8 cellular contexts compared by ENCODE assay signal in the genomic region with DNA sequence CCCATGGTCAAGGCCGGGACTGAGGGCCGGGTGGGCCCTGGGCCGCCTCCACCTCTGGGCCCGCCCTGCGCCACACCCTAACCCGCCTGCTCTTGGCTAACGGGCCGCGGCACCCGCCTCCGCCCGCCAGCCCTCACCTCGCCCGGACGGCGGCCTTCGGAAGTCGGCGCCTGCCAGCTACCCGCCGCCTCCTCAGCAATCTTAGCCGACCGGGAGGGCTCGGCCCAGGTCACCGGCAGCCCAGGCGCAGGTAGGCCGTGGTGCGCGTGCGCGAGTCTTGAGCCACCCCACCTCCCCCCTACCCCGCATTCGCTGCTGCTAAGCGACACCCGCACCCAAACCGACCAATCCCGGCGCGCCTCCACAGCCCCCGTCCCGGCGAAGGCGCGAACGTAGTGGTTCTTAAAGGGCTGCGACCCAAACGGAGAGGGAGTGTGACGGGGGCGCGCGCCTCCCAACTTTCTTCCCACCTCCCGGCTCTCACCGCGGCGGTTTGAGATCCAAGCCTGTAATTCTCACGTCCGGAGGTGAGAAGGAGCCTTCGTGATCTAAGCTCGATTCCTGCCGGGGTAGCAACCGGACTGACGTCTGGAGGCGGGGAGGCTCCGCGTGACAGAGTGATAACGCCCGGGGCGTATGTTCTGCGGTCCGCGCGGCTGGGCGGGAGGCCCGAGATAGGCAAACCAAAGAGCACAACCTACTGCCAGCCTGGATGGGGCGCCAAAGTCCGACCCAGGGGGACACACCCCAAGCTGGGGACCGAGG. TPM values are rescaled to one million over a fixed set of nuclear protein-coding genes. Genes with fewer than 3 reads are reported as not detected.
DNase-seq lines count a peak whose midpoint lies in the region; ATAC-seq lines count a peak whose summit lies in the region.

A gene with protein sequence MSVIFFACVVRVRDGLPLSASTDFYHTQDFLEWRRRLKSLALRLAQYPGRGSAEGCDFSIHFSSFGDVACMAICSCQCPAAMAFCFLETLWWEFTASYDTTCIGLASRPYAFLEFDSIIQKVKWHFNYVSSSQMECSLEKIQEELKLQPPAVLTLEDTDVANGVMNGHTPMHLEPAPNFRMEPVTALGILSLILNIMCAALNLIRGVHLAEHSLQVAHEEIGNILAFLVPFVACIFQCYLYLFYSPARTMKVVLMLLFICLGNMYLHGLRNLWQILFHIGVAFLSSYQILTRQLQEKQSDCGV (minus strand): TSS at position 259 of the 765 bp plus-strand sequence. CDS start 12,921 bp downstream, outside the sequence.

- WGBS in mesenchymal stem cell: under 1% methylated on average over 77 of the region's 77 CpGs

- peak within 1 kb of the TSS; percentile 96 for H2AFZ ChIP-seq in mesenchymal stem cell (ENCODE audit: low read depth, low read length)

- peak within 1 kb of the TSS in 1 of 2 experiments; percentile 96 for H3K23ac ChIP-seq in mesenchymal stem cell (ENCODE audit: low read length in 2 of 2)

- peak within 1 kb of the TSS; percentile 97 for H3K4me2 ChIP-seq in mesenchymal stem cell (ENCODE audit: low read length, poor library complexity, severe bottlenecking)

- H3K27ac ChIP-seq in effector memory CD4-positive, alpha-beta T cell (ENCODE audit: insufficient read depth, low read length, poor library complexity, severe bottlenecking): peak within 1 kb of the TSS; percentile 93
- H3K27ac ChIP-seq in mesenchymal stem cell (ENCODE audit: low read length, poor library complexity, severe bottlenecking): peak within 1 kb of the TSS; percentile 27

- peak within 1 kb of the TSS; percentile 35 for H2BK120ac ChIP-seq in mesenchymal stem cell (ENCODE audit: low read depth, low read length)

- CTCF ChIA-PET in activated CD8-positive, alpha-beta memory T cell treated with anti-CD3 and anti-CD28 coated beads for 36 hours (lab: Charles Lee): interaction anchor here (1.1 to 2.1 kb wide), 6 partner anchors 8 to 55 kb away, joined by 3 to 8 read pairs (median 4); partner anchors contain the start of genes NKTR and SS18L2

- H2BK5ac ChIP-seq in mesenchymal stem cell (ENCODE audit: low read depth, low read length, poor library complexity, severe bottlenecking): peak within 1 kb of the TSS; percentile 80

- ATAC-seq in GM19463 (IDR thresholded peaks at IDR 0.05; ENCODE audit: unreplicated experiment): peak; percentile 90

- H4K91ac ChIP-seq in mesenchymal stem cell (ENCODE audit: low read length): peak within 1 kb of the TSS; percentile 86

- H4K8ac ChIP-seq in mesenchymal stem cell (ENCODE audit: low read length): peak within 1 kb of the TSS; percentile 89

- H3K9me3 ChIP-seq in effector memory CD4-positive, alpha-beta T cell (ENCODE audit: control insufficient read depth, low read length): no peaks in the 10 kb centered on the region
- H3K9me3 ChIP-seq in mesenchymal stem cell (ENCODE audit: control insufficient read depth, low read length): no peaks in the 10 kb centered on the region

- no peaks in the 10 kb centered on the region for H3K27me3 ChIP-seq in effector memory CD4-positive, alpha-beta T cell (replicated peaks; ENCODE audit: control insufficient read depth, insufficient read depth, low read length, poor library complexity, severe bottlenecking)
- H3K27me3 ChIP-seq in mesenchymal stem cell (ENCODE audit: control insufficient read depth in 1 of 2, insufficient read depth in 1 of 2, low read length in 2 of 2): no peaks in the 10 kb centered on the region

- H3K4me3 ChIP-seq in effector memory CD4-positive, alpha-beta T cell (ENCODE audit: insufficient read depth, low read depth, low read length, poor library complexity, severe bottlenecking): peak within 1 kb of the TSS; percentile 80
- peak within 1 kb of the TSS; percentile 98 for H3K4me3 ChIP-seq in mesenchymal stem cell (ENCODE audit: insufficient read depth in 1 of 2, low read depth in 1 of 2, low read length in 2 of 2)

- peak within 1 kb of the TSS; percentile 95 for H3K9ac ChIP-seq in mesenchymal stem cell (ENCODE audit: low read length)

- H3K4me1 ChIP-seq in effector memory CD4-positive, alpha-beta T cell (ENCODE audit: control insufficient read depth, insufficient read depth, low read length, poor library complexity, severe bottlenecking): peaks cover 4% of the 10 kb centered on the region
- peaks cover 2% of the 10 kb centered on the region for H3K4me1 ChIP-seq in mesenchymal stem cell (ENCODE audit: control insufficient read depth, insufficient read depth, low read depth, low read length)

- H2AK5ac ChIP-seq in mesenchymal stem cell (ENCODE audit: low read length, severe bottlenecking): no peak within 1 kb of the TSS

- H3K14ac ChIP-seq in mesenchymal stem cell (ENCODE audit: low read length in 2 of 2): peak within 1 kb of the TSS in 1 of 2 experiments; percentile 99

- H3K79me1 ChIP-seq in mesenchymal stem cell (replicated peaks; ENCODE audit: low read length, poor library complexity, severe bottlenecking): peaks cover 8% of the 10 kb centered on the region

- H3K4ac ChIP-seq in mesenchymal stem cell (ENCODE audit: low read depth in 1 of 2, low read length in 2 of 2): peak within 1 kb of the TSS; percentile 86 to 98

- H3K36me3 ChIP-seq in effector memory CD4-positive, alpha-beta T cell (ENCODE audit: control insufficient read depth, insufficient read depth, low read length): no peaks in the 10 kb centered on the region
- H3K36me3 ChIP-seq in mesenchymal stem cell (ENCODE audit: control insufficient read depth in 1 of 2, insufficient read depth in 2 of 2, low read depth in 1 of 2, low read length in 2 of 2): peaks cover 0 to 16% of the 10 kb centered on the region in 2 experiments

- peak within 1 kb of the TSS; percentile 3 for H2BK15ac ChIP-seq in mesenchymal stem cell (ENCODE audit: low read depth, poor library complexity, severe bottlenecking)

- peak within 1 kb of the TSS in 1 of 2 experiments; percentile 76 for H2BK12ac ChIP-seq in mesenchymal stem cell (ENCODE audit: low read length in 2 of 2)

- peak; percentile 83 for DNase-seq in CMK (ENCODE audit: low read depth)
- peak; percentile 86 for DNase-seq in HPDE6-E6E7 (ENCODE audit: extremely low spot score)
- peak; percentile 95 for DNase-seq in NK-92 treated with Interleukin-12 subunit alpha and Interleukin-12 subunit beta, amount 100 ng/mL, for 24 hours (lab: John Stamatoyannopoulos, UW)
- DNase-seq in effector memory CD4-positive, alpha-beta T cell: peak; percentile 92 to 95 (median 94)
- DNase-seq in mesenchymal stem cell: peak; percentile 93
- peak; percentile 92 for DNase-seq in stimulated activated CD8-positive, alpha-beta memory T cell treated with anti-CD3 and anti-CD28 coated beads, Interleukin-12 subunit alpha, Interleukin-12 subunit beta, amount 100 ng/mL, for 4 hours (ENCODE audit: low read depth)

- POLR2A ChIA-PET in activated CD8-positive, alpha-beta memory T cell treated with anti-CD3 and anti-CD28 coated beads for 36 hours (lab: Charles Lee): interaction anchor here (2.3 to 2.7 kb wide), 2 partner anchors 9 to 19 kb away, joined by 10 to 11 read pairs; partner anchors contain the start of genes NKTR and SS18L2

- peak within 1 kb of the TSS; percentile 96 to 98 for H3K18ac ChIP-seq in mesenchymal stem cell (ENCODE audit: low read depth in 1 of 2, low read length in 2 of 2)

RNA-seq across cellular contexts. Expression of the gene that starts here (rescaled TPM):
- total RNA-seq in activated CD8-positive, alpha-beta memory T cell treated with anti-CD3 and anti-CD28 coated beads for 36 hours: 10 to 100 TPM; 46.8 to 46.9 TPM
- polyA plus RNA-seq in mesenchymal stem cell (2013, experiment 1 of 2): 42.5 TPM
- polyA plus RNA-seq in mesenchymal stem cell (2013, experiment 2 of 2): 45.2 TPM

Comparison
In these comparisons a context has a peak if more than half of its experiments do, and no peak if none do; other contexts are left out.
1. Peak in every context shown above with its lines: DNase-seq, ATAC-seq, H3K4me3 ChIP-seq and H3K27ac ChIP-seq.